ENCODE assay signal across 8 cellular contexts in the genomic region with DNA sequence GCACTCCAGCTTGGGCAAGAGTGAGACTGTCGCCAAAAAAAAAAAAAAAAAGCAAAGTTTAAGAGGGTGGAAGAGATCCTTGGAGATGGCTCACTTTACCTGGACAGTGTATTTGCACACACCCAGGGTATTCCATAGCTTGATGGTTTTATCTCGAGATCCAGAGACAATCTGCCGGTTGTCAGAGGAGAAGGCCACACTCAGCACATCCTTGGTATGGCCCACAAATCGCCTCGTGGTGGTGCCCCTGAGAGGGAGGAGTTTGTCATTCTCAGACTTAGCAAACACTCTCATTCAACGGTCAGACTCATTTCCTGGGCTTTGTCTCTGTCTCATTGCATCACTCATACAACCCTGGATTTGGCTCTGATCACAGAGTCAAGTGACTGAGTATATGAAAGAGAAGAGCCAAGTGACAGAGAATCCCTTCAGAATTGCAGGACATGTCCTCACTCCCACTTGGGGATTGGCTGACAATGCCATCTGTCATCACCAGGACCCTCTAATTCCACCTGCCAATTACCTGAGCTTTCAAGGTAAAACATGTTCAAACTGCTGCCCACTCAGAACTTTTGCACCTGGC. TPM values are rescaled to one million over a fixed set of nuclear protein-coding genes. Genes with fewer than 3 reads are reported as not detected.
A peak's percentile ranks its signal among the peaks of the same experiment; 100 is the strongest.
DNase-seq lines count a peak whose midpoint lies in the region; ATAC-seq, FAIRE-seq and TF ChIP-seq lines count a peak whose summit lies in the region.

No MANE protein-coding gene starts in this region.

- DNase-seq in Jurkat, Clone E6-1 (ENCODE audit: low read depth, low spot score) = peak; percentile 49
- peak in 3 of 7 donors; percentile 43 to 60 (median 58) for DNase-seq in adrenal gland
- no peak for DNase-seq in pancreas
- DNase-seq in ureter (ENCODE audit: low spot score) = no peak

- TF ChIP-seq CTCF in adrenal gland (IDR thresholded peaks at IDR 0.05) = no peak
- no peak for TF ChIP-seq CTCF in liver (IDR thresholded peaks at IDR 0.05; ENCODE audit: low read depth, low read length, missing input control)
- TF ChIP-seq CTCF in pancreas (IDR thresholded peaks at IDR 0.05) = no peak

- H3K4me1 ChIP-seq in BLaER1 (peaks cover 56% of the 10 kb centered on the region), adrenal gland (replicated peaks in 1 of 2) (peaks cover 28 to 37% of the 10 kb centered on the region in 2 donors), liver (ENCODE audit: control insufficient read depth in 4 of 4, insufficient read depth in 4 of 4, low read length in 3 of 4) (peaks cover 6 to 34% (median 25%) of the 10 kb centered on the region in 4 donors), pancreas (peaks cover 16 to 28% (median 28%) of the 10 kb centered on the region in 3 donors)

- H3K9me3 ChIP-seq in BLaER1 (no peaks in the 10 kb centered on the region), adrenal gland (replicated peaks in 1 of 3) (no peaks in the 10 kb centered on the region), liver (ENCODE audit: control insufficient read depth in 4 of 4, low read length in 3 of 4) (no peaks in the 10 kb centered on the region), pancreas (no peaks in the 10 kb centered on the region)

- ATAC-seq in HG02571 (IDR thresholded peaks at IDR 0.05; ENCODE audit: unreplicated experiment) (no peak), HG03520 (IDR thresholded peaks at IDR 0.05; ENCODE audit: unreplicated experiment) (no peak), pancreas (no peak)

- H3K36me3 ChIP-seq in BLaER1 (peaks cover 67% of the 10 kb centered on the region), adrenal gland (replicated peaks in 1 of 2) (peaks cover 4 to 60% of the 10 kb centered on the region in 2 donors), liver (ENCODE audit: control insufficient read depth in 4 of 4, insufficient read depth in 3 of 4, low read depth in 1 of 4, low read length in 3 of 4) (peaks cover 27 to 49% (median 42%) of the 10 kb centered on the region in 4 donors), pancreas (peaks cover 6 to 55% (median 54%) of the 10 kb centered on the region in 3 donors)

- no peak for TF ChIP-seq RAD21 in liver (IDR thresholded peaks at IDR 0.05)

- H3K9ac ChIP-seq in BLaER1 (peak overlapping the region; percentile 100), liver (ENCODE audit: low read depth in 1 of 2, low read length in 2 of 2) (no peak overlapping the region)

- intact Hi-C loops in adrenal gland (cut with DNase I) (no loop called here), pancreas (cut with DNase I) (no loop called here)

- 20 to 28% (median 26%) methylated on average over 6 of the region's 6 CpGs for WGBS in adrenal gland, 4 donors
- 43% methylated on average over 6 of the region's 6 CpGs for WGBS in liver
- WGBS in pancreas, 2 donors = 35 to 36% methylated on average over 5 to 6 of the region's 6 CpGs

- H3K4me2 ChIP-seq in BLaER1 = peak overlapping the region; percentile 98

- no peak for TF ChIP-seq POLR2A in adrenal gland (IDR thresholded peaks at IDR 0.05)

- peaks cover 70% of the 10 kb centered on the region for H4K20me1 ChIP-seq in BLaER1

- FAIRE-seq in pancreas (lab: Jason Lieb, UNC) = no peak

- no peaks in the 10 kb centered on the region; the same call in 1 of the 2 replicates for H3K27me3 ChIP-seq in BLaER1
- no peaks in the 10 kb centered on the region for H3K27me3 ChIP-seq in adrenal gland
- no peaks in the 10 kb centered on the region for H3K27me3 ChIP-seq in liver (ENCODE audit: control insufficient read depth in 4 of 4, insufficient read depth in 4 of 4, low read length in 3 of 4)
- no peaks in the 10 kb centered on the region for H3K27me3 ChIP-seq in pancreas

- H3K27ac ChIP-seq in BLaER1 (peak overlapping the region; percentile 97), adrenal gland (peak overlapping the region in 3 of 5 donors; percentile 91 to 96 (median 92)), liver (ENCODE audit: low read depth in 1 of 2, low read length in 2 of 2) (peak overlapping the region in 1 of 2 donors; percentile 11), pancreas (no peak overlapping the region)

- H3K4me3 ChIP-seq in BLaER1 (peak overlapping the region; percentile 97), adrenal gland (no peak overlapping the region), liver (ENCODE audit: low read depth in 1 of 3, low read length in 3 of 3) (no peak overlapping the region), pancreas (peak overlapping the region in 1 of 4 donors; percentile 83)
- H3K4me3 ChIP-seq in Jurkat, Clone E6-1 (ENCODE audit: low read length) = peak overlapping the region; percentile 99

TF ChIP-seq in liver, 16 proteins besides CTCF, POLR2A, EP300 and RAD21 (continues in another document):
- peak in 1 of 2 donors; percentile 30 for TF ChIP-seq GABPA (IDR thresholded peaks at IDR 0.05 in 1 of 2, conservative IDR thresholded peaks at IDR 0.05 in 1 of 2)
- TF ChIP-seq YY1 (IDR thresholded peaks at IDR 0.05) = no peak
- TF ChIP-seq TAF1 (conservative IDR thresholded peaks at IDR 0.05) = no peak
- TF ChIP-seq FOXA2 (IDR thresholded peaks at IDR 0.05) = no peak
- TF ChIP-seq, protein P1, sequence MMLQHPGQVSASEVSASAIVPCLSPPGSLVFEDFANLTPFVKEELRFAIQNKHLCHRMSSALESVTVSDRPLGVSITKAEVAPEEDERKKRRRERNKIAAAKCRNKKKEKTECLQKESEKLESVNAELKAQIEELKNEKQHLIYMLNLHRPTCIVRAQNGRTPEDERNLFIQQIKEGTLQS (IDR thresholded peaks at IDR 0.05) = peak; percentile 28
- TF ChIP-seq, protein P2, sequence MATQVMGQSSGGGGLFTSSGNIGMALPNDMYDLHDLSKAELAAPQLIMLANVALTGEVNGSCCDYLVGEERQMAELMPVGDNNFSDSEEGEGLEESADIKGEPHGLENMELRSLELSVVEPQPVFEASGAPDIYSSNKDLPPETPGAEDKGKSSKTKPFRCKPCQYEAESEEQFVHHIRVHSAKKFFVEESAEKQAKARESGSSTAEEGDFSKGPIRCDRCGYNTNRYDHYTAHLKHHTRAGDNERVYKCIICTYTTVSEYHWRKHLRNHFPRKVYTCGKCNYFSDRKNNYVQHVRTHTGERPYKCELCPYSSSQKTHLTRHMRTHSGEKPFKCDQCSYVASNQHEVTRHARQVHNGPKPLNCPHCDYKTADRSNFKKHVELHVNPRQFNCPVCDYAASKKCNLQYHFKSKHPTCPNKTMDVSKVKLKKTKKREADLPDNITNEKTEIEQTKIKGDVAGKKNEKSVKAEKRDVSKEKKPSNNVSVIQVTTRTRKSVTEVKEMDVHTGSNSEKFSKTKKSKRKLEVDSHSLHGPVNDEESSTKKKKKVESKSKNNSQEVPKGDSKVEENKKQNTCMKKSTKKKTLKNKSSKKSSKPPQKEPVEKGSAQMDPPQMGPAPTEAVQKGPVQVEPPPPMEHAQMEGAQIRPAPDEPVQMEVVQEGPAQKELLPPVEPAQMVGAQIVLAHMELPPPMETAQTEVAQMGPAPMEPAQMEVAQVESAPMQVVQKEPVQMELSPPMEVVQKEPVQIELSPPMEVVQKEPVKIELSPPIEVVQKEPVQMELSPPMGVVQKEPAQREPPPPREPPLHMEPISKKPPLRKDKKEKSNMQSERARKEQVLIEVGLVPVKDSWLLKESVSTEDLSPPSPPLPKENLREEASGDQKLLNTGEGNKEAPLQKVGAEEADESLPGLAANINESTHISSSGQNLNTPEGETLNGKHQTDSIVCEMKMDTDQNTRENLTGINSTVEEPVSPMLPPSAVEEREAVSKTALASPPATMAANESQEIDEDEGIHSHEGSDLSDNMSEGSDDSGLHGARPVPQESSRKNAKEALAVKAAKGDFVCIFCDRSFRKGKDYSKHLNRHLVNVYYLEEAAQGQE (IDR thresholded peaks at IDR 0.05) = no peak
- TF ChIP-seq NR2F2 (IDR thresholded peaks at IDR 0.05) = no peak
- no peak for TF ChIP-seq RXRA (IDR thresholded peaks at IDR 0.05)
- TF ChIP-seq JUND (IDR thresholded peaks at IDR 0.05) = no peak
- no peak for TF ChIP-seq SP1 (IDR thresholded peaks at IDR 0.05)
- TF ChIP-seq FOXA1 (IDR thresholded peaks at IDR 0.05) = no peak
- no peak for TF ChIP-seq HNF4A (conservative IDR thresholded peaks at IDR 0.05)

RNA-seq across cellular contexts. Expression of a gene that starts 2.2 kb away (rescaled TPM):
- polyA plus RNA-seq in Jurkat, Clone E6-1 (2012; ENCODE audit: insufficient read depth, insufficient read length) = 3,610 TPM
- total RNA-seq in adrenal gland (1,000 to 10,000 TPM; 1,373 to 3,641 (median 2,189) TPM), liver (1,000 to 10,000 TPM in 1 of 2 donors, 100 to 1,000 TPM in 1; 967 to 2,255 TPM), pancreas (1,000 to 10,000 TPM in 5 of 6 donors, 100 to 1,000 TPM in 1; 974 to 1,629 (median 1,266) TPM), ureter (1,824 TPM)
- polyA plus RNA-seq in adrenal gland (1,000 to 10,000 TPM; 1,252 to 2,399 (median 1,718) TPM), liver (100 to 1,000 TPM; 310 to 913 TPM), pancreas (1,000 to 10,000 TPM; 1,162 to 1,304 TPM)

RNA-seq across cellular contexts. Expression of a gene that starts 18.4 kb away (rescaled TPM):
- 44.7 TPM for polyA plus RNA-seq in Jurkat, Clone E6-1 (2012; ENCODE audit: insufficient read depth, insufficient read length)
- total RNA-seq in adrenal gland (10 to 100 TPM; 15.6 to 41.6 (median 19.6) TPM), liver (10 to 100 TPM in 1 of 2 donors, 1 to 10 TPM in 1; 9.6 to 12.3 TPM), pancreas (10 to 100 TPM; 11.4 to 22.1 (median 12.1) TPM), ureter (34.5 TPM)
- polyA plus RNA-seq in adrenal gland (10 to 100 TPM; 13.3 to 56.2 (median 28.1) TPM), liver (10 to 100 TPM in 1 of 2 donors, 1 to 10 TPM in 1; 2.8 to 14.1 TPM), pancreas (10 to 100 TPM; 17.3 to 28.7 TPM)

RNA-seq across cellular contexts. Expression of a gene that starts 19.5 kb away (rescaled TPM):
- 13.5 TPM for polyA plus RNA-seq in Jurkat, Clone E6-1 (2012; ENCODE audit: insufficient read depth, insufficient read length)
- total RNA-seq in adrenal gland (10 to 100 TPM in 5 of 8 donors, 1 to 10 TPM in 3; 7.8 to 19.1 (median 11.8) TPM), liver (10 to 100 TPM in 1 of 2 donors, 1 to 10 TPM in 1; 8.7 to 11.4 TPM), pancreas (10 to 100 TPM in 1 of 6 donors, 1 to 10 TPM in 5; 5.6 to 10.4 (median 7.4) TPM), ureter (22.5 TPM)
- polyA plus RNA-seq in adrenal gland (10 to 100 TPM; 12.8 to 23.9 (median 14.4) TPM), liver (1 to 10 TPM; 2.8 to 3.9 TPM), pancreas (10 to 100 TPM; 12.8 to 18.1 TPM)

RNA-seq across cellular contexts. Expression of a gene that starts 36.5 kb away (rescaled TPM):
- polyA plus RNA-seq in Jurkat, Clone E6-1 (2012; ENCODE audit: insufficient read depth, insufficient read length) = not detected
- total RNA-seq in adrenal gland (1 to 10 TPM in 7 of 8 donors, under 1 TPM in 1; 0.78 to 6.3 (median 4.4) TPM), liver (under 1 TPM in 1 of 2 donors, not detected in 1; 0.50 TPM), pancreas (10 to 100 TPM in 1 of 6 donors, 1 to 10 TPM in 5; 1.9 to 11.1 (median 3.9) TPM), ureter (3.0 TPM)
- polyA plus RNA-seq in adrenal gland (1 to 10 TPM; 2.1 to 5.3 (median 3.4) TPM), liver (under 1 TPM; 0.10 to 0.14 TPM), pancreas (1 to 10 TPM; 2.4 to 3.0 TPM)

Comparison
In these comparisons a context has a peak if more than half of its experiments do, and no peak if none do; other contexts are left out.
1. H3K27ac ChIP-seq: peak in BLaER1 (single experiment) and adrenal gland (3 of 5); none in pancreas (0 of 4).
2. H3K4me3 ChIP-seq: peak in BLaER1 (single experiment) and Jurkat, Clone E6-1 (single experiment); none in adrenal gland (0 of 4) and liver (0 of 3).